ENCODE assay signal across 29 cellular contexts in genomic region chr19:3082331-3082730, GRCh38. TPM values are rescaled to one million over a fixed set of nuclear protein-coding genes. Genes with fewer than 3 reads are reported as not detected.
"Had no signal": no experiment of that assay in that cellular context is flagged by ENCODE, and none has a peak within 500 bp of the region (broad histone marks: within the 10 kb centered on the region; RNA-seq: fewer than 3 reads in every experiment).

No MANE protein-coding gene starts in this region.

- FAIRE-seq: colon, endometrium, islet of Langerhans, keratinocyte had no signal

- H3K4me1 Mint-ChIP-seq: endodermal cell, mesothelial cell of epicardium, naive B cell had no signal

- H3K36me3 Mint-ChIP-seq: mesothelial cell of epicardium, naive B cell had no signal

- H3K27ac Mint-ChIP-seq: dendritic cell treated with granulocyte-macrophage colony-stimulating factor and Interleukin-4, amounts not matched to agents 40 ng/mL and 50 ng/mL, for 4 days; effector memory CD8-positive, alpha-beta T cell; endodermal cell; mesothelial cell of epicardium; naive B cell had no signal

- H3K9me3 Mint-ChIP-seq: dendritic cell treated with granulocyte-macrophage colony-stimulating factor and Interleukin-4, amounts not matched to agents 40 ng/mL and 50 ng/mL, for 4 days; effector memory CD8-positive, alpha-beta T cell; mesothelial cell of epicardium; naive B cell had no signal

- H3K27me3 ChIP-seq: esophagus squamous epithelium, gastrocnemius medialis, heart right ventricle, left lung had no signal

- H3K9me3 ChIP-seq: esophagus squamous epithelium, gastrocnemius medialis, heart right ventricle, left lung, lower lobe of right lung, mucosa of descending colon had no signal

- H3K36me3 ChIP-seq: esophagus squamous epithelium, gastrocnemius medialis, heart right ventricle, left lung, lower lobe of right lung had no signal

- H3K4me1 ChIP-seq: gastrocnemius medialis, lower lobe of right lung had no signal

- H3K27me3 Mint-ChIP-seq: effector memory CD8-positive, alpha-beta T cell; naive B cell had no signal

- ATAC-seq: effector memory CD8-positive, alpha-beta T cell; esophagus mucosa; gastrocnemius medialis; heart right ventricle; left cardiac atrium; left lung; left ventricle myocardium superior; lower lobe of right lung; mucosa of descending colon had no signal

- H3K4me3 ChIP-seq: esophagus squamous epithelium, gastrocnemius medialis, heart right ventricle, left lung, lower lobe of right lung, mucosa of descending colon had no signal

- DNase-seq: cortex of kidney; effector CD8-positive, alpha-beta T cell; effector memory CD8-positive, alpha-beta T cell; endodermal cell; erythroblast; esophagus squamous epithelium; foreskin fibroblast; foreskin melanocyte; gastrocnemius medialis; glutamatergic neuron; head of caudate nucleus; heart right ventricle; hippocampal formation; left cardiac atrium; left lung; left ventricle myocardium superior; lower lobe of right lung; mesenchymal stem cell; mucosa of descending colon; naive B cell had no signal

- H3K4me3 Mint-ChIP-seq: dendritic cell treated with granulocyte-macrophage colony-stimulating factor and Interleukin-4, amounts not matched to agents 40 ng/mL and 50 ng/mL, for 4 days; effector memory CD8-positive, alpha-beta T cell; endodermal cell; mesothelial cell of epicardium; naive B cell had no signal

- H3K27ac ChIP-seq: epithelial cell of prostate, esophagus squamous epithelium, gastrocnemius medialis, heart right ventricle, left lung, lower lobe of right lung had no signal

RNA-seq across cellular contexts. Expression of gene GNA15, which starts 53.5 kb away (rescaled TPM):
- total RNA-seq: endodermal cell, lung microvascular endothelial cell had no signal
